Comparison of ENCODE assay signal across 1 cellular context in the genomic region with DNA sequence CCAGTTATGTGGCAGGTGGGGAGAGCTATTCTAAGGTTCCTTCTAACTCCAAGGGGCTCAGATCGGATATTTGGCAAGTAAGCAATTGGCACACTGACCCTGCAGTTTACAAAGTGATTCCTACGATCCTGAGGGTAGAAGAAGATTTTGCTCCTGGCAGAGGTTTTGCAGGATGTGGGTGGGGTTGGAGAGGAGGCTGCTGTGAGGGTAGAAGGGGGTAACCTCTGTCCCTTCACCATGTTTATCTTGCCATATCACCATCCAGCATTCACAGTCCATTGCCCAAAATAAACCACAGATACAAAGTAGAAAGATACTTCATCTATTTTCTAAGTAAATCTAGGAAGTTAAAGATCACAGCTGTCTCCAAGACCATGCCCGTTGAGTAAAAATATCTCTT.
TF ChIP-seq lines count a peak whose summit lies in the region.

No MANE protein-coding gene starts in this region.

TF ChIP-seq in WTC11, 78 proteins besides CTCF, POLR2A, EP300 and RAD21:
- TF ChIP-seq, protein P1, sequence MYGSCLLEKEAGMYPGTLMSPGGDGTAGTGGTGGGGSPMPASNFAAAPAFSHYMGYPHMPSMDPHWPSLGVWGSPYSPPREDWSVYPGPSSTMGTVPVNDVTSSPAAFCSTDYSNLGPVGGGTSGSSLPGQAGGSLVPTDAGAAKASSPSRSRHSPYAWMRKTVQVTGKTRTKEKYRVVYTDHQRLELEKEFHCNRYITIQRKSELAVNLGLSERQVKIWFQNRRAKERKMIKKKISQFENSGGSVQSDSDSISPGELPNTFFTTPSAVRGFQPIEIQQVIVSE (CRISPR knock-in tag; IDR thresholded peaks at IDR 0.05; ENCODE audit: borderline replicate concordance) = no peak
- TF ChIP-seq FOXP4 (CRISPR knock-in tag; IDR thresholded peaks at IDR 0.05) = no peak
- TF ChIP-seq TP53 (CRISPR knock-in tag; IDR thresholded peaks at IDR 0.05) = no peak
- TF ChIP-seq ZMAT4 (CRISPR knock-in tag; IDR thresholded peaks at IDR 0.05) = no peak
- TF ChIP-seq ZBTB21 (CRISPR knock-in tag; IDR thresholded peaks at IDR 0.05; ENCODE audit: borderline replicate concordance) = no peak
